ENCODE assay signal across 1 cellular context in genomic region chr2:109128048-109128465, GRCh38.
TF ChIP-seq lines count a peak whose summit lies in the region.

No MANE protein-coding gene starts in this region.

TF ChIP-seq in HepG2, 621 proteins besides CTCF, POLR2A, EP300 and RAD21 (continued from another document and continues in another):
- TF ChIP-seq ZBED4 (CRISPR knock-in tag; IDR thresholded peaks at IDR 0.05; ENCODE audit: borderline replicate concordance) (no peak), SOX13 (IDR thresholded peaks at IDR 0.05) (no peak), SOX13 (CRISPR knock-in tag; conservative IDR thresholded peaks at IDR 0.05 in 1 of 2, IDR thresholded peaks at IDR 0.05 in 1 of 2) (peak in 1 of 2 experiments; percentile 23; a peak in 1 of 4 replicates), ZNF567 (CRISPR knock-in tag; IDR thresholded peaks at IDR 0.05; ENCODE audit: borderline replicate concordance) (0 out of 2 replicates have a peak, but pooled peaks have one; percentile 19), HNF1B (CRISPR knock-in tag; IDR thresholded peaks at IDR 0.05) (peak; percentile 61; the same call in 1 of the 2 replicates), ZNF788 (CRISPR knock-in tag; IDR thresholded peaks at IDR 0.05; ENCODE audit: borderline replicate concordance) (peak; percentile 46; the same call in 1 of the 2 replicates), FOSL2 (CRISPR knock-in tag; IDR thresholded peaks at IDR 0.05) (peak; percentile 48; the same call in 1 of the 2 replicates), ZNF24 (IDR thresholded peaks at IDR 0.05) (no peak), IRF2 (CRISPR knock-in tag; IDR thresholded peaks at IDR 0.05) (peak; percentile 78), PHF8 (CRISPR knock-in tag; IDR thresholded peaks at IDR 0.05) (peak; percentile 55), GABPB1 (CRISPR knock-in tag; IDR thresholded peaks at IDR 0.05) (peak; percentile 83), HDAC6 (IDR thresholded peaks at IDR 0.05; ENCODE audit: low read depth, low read length) (no peak), BORCS8-MEF2B (CRISPR knock-in tag; IDR thresholded peaks at IDR 0.05) (peak; percentile 19; the same call in 1 of the 2 replicates), GFI1 (CRISPR knock-in tag; IDR thresholded peaks at IDR 0.05; ENCODE audit: borderline replicate concordance) (0 out of 2 replicates have a peak, but pooled peaks have one; percentile 25), ZNF234 (CRISPR knock-in tag; conservative IDR thresholded peaks at IDR 0.05) (peak; percentile 43; the same call in 1 of the 2 replicates), KDM4B (CRISPR knock-in tag; IDR thresholded peaks at IDR 0.05) (peak; percentile 58; the same call in 1 of the 2 replicates), ZNF792 (CRISPR knock-in tag; IDR thresholded peaks at IDR 0.05) (peak; percentile 62; the same call in 1 of the 2 replicates), ZNF713 (CRISPR knock-in tag; IDR thresholded peaks at IDR 0.05) (0 out of 2 replicates have a peak, but pooled peaks have one; percentile 36), ZNF142 (CRISPR knock-in tag; IDR thresholded peaks at IDR 0.05) (0 out of 2 replicates have a peak, but pooled peaks have one; percentile 51), RBM39 (IDR thresholded peaks at IDR 0.05; ENCODE audit: low read depth, low read length, poor library complexity, severe bottlenecking) (peak; percentile 56), EED (CRISPR knock-in tag; IDR thresholded peaks at IDR 0.05) (0 out of 2 replicates have a peak, but pooled peaks have one; percentile 18), ARHGAP35 (CRISPR knock-in tag; IDR thresholded peaks at IDR 0.05; ENCODE audit: borderline replicate concordance) (no peak), ZFP82 (CRISPR knock-in tag; IDR thresholded peaks at IDR 0.05; ENCODE audit: borderline replicate concordance) (no peak), SALL1 (CRISPR knock-in tag; IDR thresholded peaks at IDR 0.05) (peak; percentile 69), ZNF431 (CRISPR knock-in tag; IDR thresholded peaks at IDR 0.05; ENCODE audit: borderline replicate concordance, low read depth) (no peak), FOXO1 (CRISPR knock-in tag; IDR thresholded peaks at IDR 0.05) (peak; percentile 52), ZNF710 (CRISPR knock-in tag; IDR thresholded peaks at IDR 0.05; ENCODE audit: borderline replicate concordance) (peak; percentile 56; the same call in 1 of the 2 replicates)
- TF ChIP-seq, protein P1, sequence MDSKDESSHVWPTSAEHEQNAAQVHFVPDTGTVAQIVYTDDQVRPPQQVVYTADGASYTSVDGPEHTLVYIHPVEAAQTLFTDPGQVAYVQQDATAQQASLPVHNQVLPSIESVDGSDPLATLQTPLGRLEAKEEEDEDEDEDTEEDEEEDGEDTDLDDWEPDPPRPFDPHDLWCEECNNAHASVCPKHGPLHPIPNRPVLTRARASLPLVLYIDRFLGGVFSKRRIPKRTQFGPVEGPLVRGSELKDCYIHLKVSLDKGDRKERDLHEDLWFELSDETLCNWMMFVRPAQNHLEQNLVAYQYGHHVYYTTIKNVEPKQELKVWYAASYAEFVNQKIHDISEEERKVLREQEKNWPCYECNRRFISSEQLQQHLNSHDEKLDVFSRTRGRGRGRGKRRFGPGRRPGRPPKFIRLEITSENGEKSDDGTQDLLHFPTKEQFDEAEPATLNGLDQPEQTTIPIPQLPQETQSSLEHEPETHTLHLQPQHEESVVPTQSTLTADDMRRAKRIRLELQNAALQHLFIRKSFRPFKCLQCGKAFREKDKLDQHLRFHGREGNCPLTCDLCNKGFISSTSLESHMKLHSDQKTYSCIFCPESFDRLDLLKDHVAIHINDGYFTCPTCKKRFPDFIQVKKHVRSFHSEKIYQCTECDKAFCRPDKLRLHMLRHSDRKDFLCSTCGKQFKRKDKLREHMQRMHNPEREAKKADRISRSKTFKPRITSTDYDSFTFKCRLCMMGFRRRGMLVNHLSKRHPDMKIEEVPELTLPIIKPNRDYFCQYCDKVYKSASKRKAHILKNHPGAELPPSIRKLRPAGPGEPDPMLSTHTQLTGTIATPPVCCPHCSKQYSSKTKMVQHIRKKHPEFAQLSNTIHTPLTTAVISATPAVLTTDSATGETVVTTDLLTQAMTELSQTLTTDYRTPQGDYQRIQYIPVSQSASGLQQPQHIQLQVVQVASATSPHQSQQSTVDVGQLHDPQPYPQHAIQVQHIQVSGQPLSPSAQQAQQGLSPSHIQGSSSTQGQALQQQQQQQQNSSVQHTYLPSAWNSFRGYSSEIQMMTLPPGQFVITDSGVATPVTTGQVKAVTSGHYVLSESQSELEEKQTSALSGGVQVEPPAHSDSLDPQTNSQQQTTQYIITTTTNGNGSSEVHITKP (CRISPR knock-in tag; IDR thresholded peaks at IDR 0.05; ENCODE audit: low read depth) = no peak
- TF ChIP-seq, protein P2, sequence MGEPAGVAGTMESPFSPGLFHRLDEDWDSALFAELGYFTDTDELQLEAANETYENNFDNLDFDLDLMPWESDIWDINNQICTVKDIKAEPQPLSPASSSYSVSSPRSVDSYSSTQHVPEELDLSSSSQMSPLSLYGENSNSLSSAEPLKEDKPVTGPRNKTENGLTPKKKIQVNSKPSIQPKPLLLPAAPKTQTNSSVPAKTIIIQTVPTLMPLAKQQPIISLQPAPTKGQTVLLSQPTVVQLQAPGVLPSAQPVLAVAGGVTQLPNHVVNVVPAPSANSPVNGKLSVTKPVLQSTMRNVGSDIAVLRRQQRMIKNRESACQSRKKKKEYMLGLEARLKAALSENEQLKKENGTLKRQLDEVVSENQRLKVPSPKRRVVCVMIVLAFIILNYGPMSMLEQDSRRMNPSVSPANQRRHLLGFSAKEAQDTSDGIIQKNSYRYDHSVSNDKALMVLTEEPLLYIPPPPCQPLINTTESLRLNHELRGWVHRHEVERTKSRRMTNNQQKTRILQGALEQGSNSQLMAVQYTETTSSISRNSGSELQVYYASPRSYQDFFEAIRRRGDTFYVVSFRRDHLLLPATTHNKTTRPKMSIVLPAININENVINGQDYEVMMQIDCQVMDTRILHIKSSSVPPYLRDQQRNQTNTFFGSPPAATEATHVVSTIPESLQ (CRISPR knock-in tag; conservative IDR thresholded peaks at IDR 0.05) = 0 out of 2 replicates have a peak, but pooled peaks have one; percentile 40
- TF ChIP-seq, protein P3, sequence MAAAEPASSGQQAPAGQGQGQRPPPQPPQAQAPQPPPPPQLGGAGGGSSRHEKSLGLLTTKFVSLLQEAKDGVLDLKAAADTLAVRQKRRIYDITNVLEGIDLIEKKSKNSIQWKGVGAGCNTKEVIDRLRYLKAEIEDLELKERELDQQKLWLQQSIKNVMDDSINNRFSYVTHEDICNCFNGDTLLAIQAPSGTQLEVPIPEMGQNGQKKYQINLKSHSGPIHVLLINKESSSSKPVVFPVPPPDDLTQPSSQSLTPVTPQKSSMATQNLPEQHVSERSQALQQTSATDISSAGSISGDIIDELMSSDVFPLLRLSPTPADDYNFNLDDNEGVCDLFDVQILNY (CRISPR knock-in tag; conservative IDR thresholded peaks at IDR 0.05) = 0 out of 2 replicates have a peak, but pooled peaks have one; percentile 11
- TF ChIP-seq, protein P4, sequence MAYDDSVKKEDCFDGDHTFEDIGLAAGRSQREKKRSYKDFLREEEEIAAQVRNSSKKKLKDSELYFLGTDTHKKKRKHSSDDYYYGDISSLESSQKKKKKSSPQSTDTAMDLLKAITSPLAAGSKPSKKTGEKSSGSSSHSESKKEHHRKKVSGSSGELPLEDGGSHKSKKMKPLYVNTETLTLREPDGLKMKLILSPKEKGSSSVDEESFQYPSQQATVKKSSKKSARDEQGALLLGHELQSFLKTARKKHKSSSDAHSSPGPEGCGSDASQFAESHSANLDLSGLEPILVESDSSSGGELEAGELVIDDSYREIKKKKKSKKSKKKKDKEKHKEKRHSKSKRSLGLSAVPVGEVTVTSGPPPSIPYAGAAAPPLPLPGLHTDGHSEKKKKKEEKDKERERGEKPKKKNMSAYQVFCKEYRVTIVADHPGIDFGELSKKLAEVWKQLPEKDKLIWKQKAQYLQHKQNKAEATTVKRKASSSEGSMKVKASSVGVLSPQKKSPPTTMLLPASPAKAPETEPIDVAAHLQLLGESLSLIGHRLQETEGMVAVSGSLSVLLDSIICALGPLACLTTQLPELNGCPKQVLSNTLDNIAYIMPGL (CRISPR knock-in tag; IDR thresholded peaks at IDR 0.05; ENCODE audit: borderline replicate concordance in 1 of 2, low read depth in 1 of 2) = peak in 1 of 2 experiments; percentile 68; a peak in 1 of 4 replicates
- TF ChIP-seq, protein P5, sequence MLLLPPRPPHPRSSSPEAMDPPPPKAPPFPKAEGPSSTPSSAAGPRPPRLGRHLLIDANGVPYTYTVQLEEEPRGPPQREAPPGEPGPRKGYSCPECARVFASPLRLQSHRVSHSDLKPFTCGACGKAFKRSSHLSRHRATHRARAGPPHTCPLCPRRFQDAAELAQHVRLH (CRISPR knock-in tag; IDR thresholded peaks at IDR 0.05; ENCODE audit: borderline replicate concordance, low read depth) = peak; percentile 82; the same call in 1 of the 2 replicates
